ENCODE assay signal across 15 cellular contexts in the genomic region with DNA sequence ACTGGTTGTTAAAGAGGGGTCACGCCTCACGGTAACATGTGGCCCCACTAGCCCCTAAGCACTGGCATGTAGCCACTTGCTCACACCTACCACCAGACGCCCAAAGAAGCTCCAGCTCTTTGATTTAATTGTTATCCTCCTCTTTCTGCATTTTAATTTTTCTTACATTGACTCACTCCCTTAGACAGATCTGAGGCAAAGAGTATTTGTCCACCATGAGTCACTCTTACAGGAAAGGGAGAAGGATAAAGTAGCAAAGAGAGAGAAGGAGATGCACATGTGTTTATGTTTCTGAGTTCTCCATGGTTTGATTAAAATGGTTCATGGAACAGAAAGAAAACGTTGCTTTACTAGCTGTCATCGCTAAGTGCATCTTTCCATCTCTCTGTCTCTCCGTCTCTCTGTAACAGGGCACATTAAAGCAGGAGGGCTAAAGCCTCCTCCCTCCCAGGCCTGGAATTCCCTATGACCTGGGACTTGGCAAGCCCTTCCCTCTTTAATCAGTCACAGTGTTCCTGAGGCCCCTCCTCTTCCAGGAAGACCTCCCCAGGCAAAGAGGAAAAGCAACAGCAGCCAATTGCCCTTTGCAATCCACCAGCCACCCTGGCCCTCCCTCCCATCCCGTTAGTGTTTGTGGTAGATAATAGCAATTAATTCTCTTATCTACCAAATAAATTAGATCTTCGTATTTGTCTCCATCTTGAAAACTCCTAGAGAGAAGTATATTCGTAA.
DNase-seq lines count a peak whose midpoint lies in the region; ATAC-seq and TF ChIP-seq lines count a peak whose summit lies in the region.
"Had no signal": no experiment of that assay in that cellular context is flagged by ENCODE, and none has a peak within 500 bp of the region (broad histone marks: within the 10 kb centered on the region; RNA-seq: fewer than 3 reads in every experiment).

No MANE protein-coding gene starts in this region.

- peaks cover 0 to under 1% (median 0%) of the 10 kb centered on the region in 7 donors for H3K4me1 Mint-ChIP-seq in naive thymus-derived CD4-positive, alpha-beta T cell
- H3K4me1 Mint-ChIP-seq: activated B cell treated with CpG ODN at 0.5 μM for 24 hours had no signal

- no peak overlapping the region for H3K4me3 ChIP-seq in breast epithelium
- H3K4me3 ChIP-seq in naive thymus-derived CD4-positive, alpha-beta T cell (ENCODE audit: low read length), result no peak overlapping the region
- H3K4me3 ChIP-seq: testis had no signal

- intact Hi-C loops in breast epithelium (cut with DNase I; ENCODE audit: low total_unique reads), result no loop called here
- intact Hi-C loops in left ventricle myocardium superior (cut with micrococcal nuclease), result no loop called here
- intact Hi-C loops in naive thymus-derived CD4-positive, alpha-beta T cell (cut with micrococcal nuclease), result no loop called here

- H3K9me3 Mint-ChIP-seq in naive thymus-derived CD4-positive, alpha-beta T cell, result peaks cover 0 to 6% (median 0%) of the 10 kb centered on the region in 11 donors
- H3K9me3 Mint-ChIP-seq: activated B cell treated with CpG ODN at 0.5 μM for 24 hours; activated T-cell treated with anti-CD3 and anti-CD28 coated beads, Interleukin-2, amount 50 U/mL, for 24 hours; effector memory CD8-positive, alpha-beta T cell had no signal

- H3K27ac ChIP-seq in breast epithelium, result peak overlapping the region; percentile 9 to 69
- no peak overlapping the region for H3K27ac ChIP-seq in naive thymus-derived CD4-positive, alpha-beta T cell (ENCODE audit: low read depth, low read length)
- H3K27ac ChIP-seq: testis had no signal

- DNase-seq in LHCN-M2 (ENCODE audit: low read depth), result peak; percentile 3
- no peak for DNase-seq in breast epithelium (ENCODE audit: low spot score in 2 of 2)
- DNase-seq in left ventricle myocardium superior, result peak; percentile 25
- peak; percentile 42 for DNase-seq in stromal cell of bone marrow (ENCODE audit: low read depth)
- no peak for DNase-seq in NCI-H187 treated with DMSO at 0.1 percent for 48 hours (lab: John Stamatoyannopoulos, UW)
- no peak for DNase-seq in naive thymus-derived CD4-positive, alpha-beta T cell
- DNase-seq: activated B cell treated with CpG ODN at 0.5 μM for 24 hours; activated T-cell treated with anti-CD3 and anti-CD28 coated beads, Interleukin-2, amount 50 U/mL, for 24 hours; aorta; Calu3; effector memory CD8-positive, alpha-beta T cell; NCI-H1105; NCI-H526 treated with DMSO at 0.1 percent for 48 hours; testis had no signal

- TF ChIP-seq CTCF in breast epithelium (IDR thresholded peaks at IDR 0.05), result no peak

- peaks cover 0 to 4% (median 3%) of the 10 kb centered on the region in 5 donors for H3K27me3 Mint-ChIP-seq in naive thymus-derived CD4-positive, alpha-beta T cell

- POLR2A ChIA-PET in naive thymus-derived CD4-positive, alpha-beta T cell (lab: Charles Lee), result interaction anchor here (1.1 kb wide), 1 partner anchor 9 kb away, joined by 3 read pairs; no protein-coding TSS in a partner anchor

- TF ChIP-seq POLR2A in breast epithelium (IDR thresholded peaks at IDR 0.05), result no peak

- no peaks in the 10 kb centered on the region for H3K27me3 ChIP-seq in breast epithelium
- H3K27me3 ChIP-seq in naive thymus-derived CD4-positive, alpha-beta T cell (ENCODE audit: control insufficient read depth in 2 of 2, insufficient read depth in 2 of 2, low read length in 2 of 2), result no peaks in the 10 kb centered on the region
- H3K27me3 ChIP-seq: testis had no signal

- H3K36me3 Mint-ChIP-seq in naive thymus-derived CD4-positive, alpha-beta T cell, result no peaks in the 10 kb centered on the region

- CTCF ChIA-PET in naive thymus-derived CD4-positive, alpha-beta T cell (lab: Charles Lee), result no interaction called here

- H3K4me1 ChIP-seq in breast epithelium, result no peaks in the 10 kb centered on the region
- no peaks in the 10 kb centered on the region for H3K4me1 ChIP-seq in naive thymus-derived CD4-positive, alpha-beta T cell (ENCODE audit: control insufficient read depth in 2 of 2, insufficient read depth in 2 of 2, low read length in 2 of 2)
- H3K4me1 ChIP-seq: testis had no signal

- ATAC-seq in left ventricle myocardium superior (peak; percentile 78), GM18520 (IDR thresholded peaks at IDR 0.05; ENCODE audit: unreplicated experiment) (no peak)
- no peak for ATAC-seq in naive thymus-derived CD4-positive, alpha-beta T cell
- ATAC-seq: effector memory CD8-positive, alpha-beta T cell had no signal

- no peaks in the 10 kb centered on the region for H3K9me3 ChIP-seq in breast epithelium
- no peaks in the 10 kb centered on the region for H3K9me3 ChIP-seq in naive thymus-derived CD4-positive, alpha-beta T cell (ENCODE audit: control insufficient read depth in 2 of 3, low read length in 3 of 3)
- H3K9me3 ChIP-seq: testis had no signal

- no peak overlapping the region for H3K27ac Mint-ChIP-seq in naive thymus-derived CD4-positive, alpha-beta T cell
- H3K27ac Mint-ChIP-seq: activated B cell treated with CpG ODN at 0.5 μM for 24 hours; activated T-cell treated with anti-CD3 and anti-CD28 coated beads, Interleukin-2, amount 50 U/mL, for 24 hours; effector memory CD8-positive, alpha-beta T cell had no signal

- no peaks in the 10 kb centered on the region for H3K36me3 ChIP-seq in breast epithelium
- no peaks in the 10 kb centered on the region for H3K36me3 ChIP-seq in naive thymus-derived CD4-positive, alpha-beta T cell (ENCODE audit: control insufficient read depth in 2 of 3, insufficient read depth in 3 of 3, low read length in 3 of 3)

- no peak overlapping the region for H3K4me3 Mint-ChIP-seq in naive thymus-derived CD4-positive, alpha-beta T cell
- H3K4me3 Mint-ChIP-seq: activated B cell treated with CpG ODN at 0.5 μM for 24 hours; activated T-cell treated with anti-CD3 and anti-CD28 coated beads, Interleukin-2, amount 50 U/mL, for 24 hours; effector memory CD8-positive, alpha-beta T cell had no signal

Comparison
In these comparisons a context has a peak if more than half of its experiments do, and no peak if none do; other contexts are left out.
1. DNase-seq: peak in LHCN-M2 (single experiment), left ventricle myocardium superior (single experiment) and stromal cell of bone marrow (single experiment); none in breast epithelium (0 of 2), NCI-H187 treated with DMSO at 0.1 percent for 48 hours (single experiment) and naive thymus-derived CD4-positive, alpha-beta T cell (0 of 9).